In the genomic region with DNA sequence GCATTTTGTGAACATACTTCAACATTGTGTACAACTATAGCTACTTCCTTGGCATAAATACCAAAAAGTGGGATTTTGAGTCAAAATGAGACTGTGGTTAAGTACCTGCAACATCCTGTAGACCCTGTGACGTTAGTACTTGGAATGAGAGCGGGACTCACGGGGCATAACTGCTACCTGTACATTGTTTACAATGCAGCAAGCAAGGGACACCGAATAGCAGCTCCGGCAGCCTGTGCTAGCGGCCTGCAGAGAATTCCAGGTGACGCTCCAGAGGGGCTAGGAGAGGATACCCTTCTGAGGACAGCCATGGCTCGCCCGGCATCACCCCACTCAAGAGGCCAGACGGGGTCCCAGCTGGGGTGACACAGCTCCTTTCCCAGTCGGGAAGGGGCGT, we compare ENCODE assay signal across 8 cellular contexts. TPM values are rescaled to one million over a fixed set of nuclear protein-coding genes. Genes with fewer than 3 reads are reported as not detected.
DNase-seq lines count a peak whose midpoint lies in the region; ATAC-seq, FAIRE-seq and TF ChIP-seq lines count a peak whose summit lies in the region.

No MANE protein-coding gene starts in this region.

- peaks cover 4% of the 10 kb centered on the region for H3K4me1 ChIP-seq in endocrine pancreas (ENCODE audit: control insufficient read depth, insufficient read depth, low read length)

- no peak for FAIRE-seq in frontal cortex (lab: Jason Lieb, UNC)

- H3K27ac Mint-ChIP-seq in osteocyte (ENCODE audit: unreplicated experiment) = no peak overlapping the region

- ATAC-seq in GM18511 (IDR thresholded peaks at IDR 0.05; ENCODE audit: unreplicated experiment) = peak; percentile 11

- H3K36me3 ChIP-seq in endocrine pancreas (ENCODE audit: control insufficient read depth, insufficient read depth, low read length) = peaks cover 6% of the 10 kb centered on the region

- DNase-seq in NCI-H526 (lab: John Stamatoyannopoulos, UW) = peak; percentile 66 to 74
- DNase-seq in osteocyte (ENCODE audit: extremely low spot score, unreplicated experiment) = no peak
- DNase-seq in germinal center (ENCODE audit: low spot score) = no peak
- DNase-seq in activated gamma-delta T cell (lab: John Stamatoyannopoulos, UW) = no peak
- no peak for DNase-seq in mesenteric fat pad (ENCODE audit: low spot score)
- no peak for DNase-seq in frontal cortex (ENCODE audit: low spot score in 2 of 2)

- TF ChIP-seq CTCF in osteocyte (IDR thresholded peaks at IDR 0.05) = no peak

- no peaks in the 10 kb centered on the region for H3K9me3 ChIP-seq in endocrine pancreas (ENCODE audit: control insufficient read depth, low read length)

- H3K27me3 ChIP-seq in endocrine pancreas (ENCODE audit: control insufficient read depth, insufficient read depth, low read length) = no peaks in the 10 kb centered on the region

- peak overlapping the region; percentile 92 for H3K4me3 Mint-ChIP-seq in osteocyte (ENCODE audit: unreplicated experiment)

- H3K4me3 ChIP-seq in endocrine pancreas (ENCODE audit: control insufficient read depth, insufficient read depth, low read length) = peak overlapping the region; percentile 34

- H3K27me3 Mint-ChIP-seq in osteocyte (ENCODE audit: unreplicated experiment) = no peaks in the 10 kb centered on the region

- peaks cover 9% of the 10 kb centered on the region for H3K4me1 Mint-ChIP-seq in osteocyte (ENCODE audit: unreplicated experiment)

- H3K9ac ChIP-seq in endocrine pancreas (ENCODE audit: control insufficient read depth, insufficient read depth, low read length) = peak overlapping the region; percentile 0

- no peaks in the 10 kb centered on the region for H3K9me3 Mint-ChIP-seq in osteocyte (ENCODE audit: unreplicated experiment)

- H3K36me3 Mint-ChIP-seq in osteocyte (ENCODE audit: unreplicated experiment) = peaks cover 6% of the 10 kb centered on the region

RNA-seq across cellular contexts. Expression of gene ZNF331, which starts 0.8 kb away (rescaled TPM):
- total RNA-seq in osteocyte (7.4 and 8.0 TPM in 2 replicates), mesenteric fat pad (194 TPM), frontal cortex (14.7 TPM)

Comparison
In these comparisons a context has a peak if more than half of its experiments do, and no peak if none do; other contexts are left out.
1. DNase-seq: peak in NCI-H526 (2 of 2); none in osteocyte (single experiment), germinal center (single experiment), activated gamma-delta T cell (single experiment), mesenteric fat pad (single experiment) and frontal cortex (0 of 2).
2. RNA of gene ZNF331, which starts 0.8 kb away (total RNA-seq): 194 TPM in mesenteric fat pad (single experiment); 14.7 TPM in frontal cortex (single experiment) and 7.4 to 8.0 TPM in osteocyte; every median in the first group is over 10 times any median in the second.